In genomic region chr3:126668450-126669401, GRCh38 we compare ENCODE assay signal across 21 cellular contexts.
"Had no signal": no experiment of that assay in that cellular context is flagged by ENCODE, and none has a peak within 500 bp of the region (broad histone marks: within the 10 kb centered on the region; RNA-seq: fewer than 3 reads in every experiment).

No MANE protein-coding gene starts in this region.

- DNase-seq: dermis blood vessel endothelial cell; effector memory CD4-positive, alpha-beta T cell; erythroblast; hypothalamus; immature natural killer cell; left ventricle myocardium superior; lower lobe of right lung; natural killer cell; right lobe of liver; small intestine; stimulated activated CD4-positive, alpha-beta T cell treated with anti-CD3 and anti-CD28 coated beads, Interleukin-12 subunit alpha, Interleukin-12 subunit beta, amount 100 ng/mL, for 4 hours; stimulated activated CD4-positive, alpha-beta T cell treated with anti-CD3 and anti-CD28 coated beads, Interleukin-2, amount 100 ng/mL, for 24 hours; stimulated activated CD4-positive, alpha-beta T cell treated with anti-CD3 and anti-CD28 coated beads, Interleukin-4, amount 100 ng/mL, for 24 hours; stimulated activated naive CD4-positive, alpha-beta T cell treated with Interleukin-2 at 50 U/mL for 16 hours; stomach; thyroid gland; trophoblast cell had no signal

- H3K27ac Mint-ChIP-seq: immature natural killer cell; natural killer cell; progenitor cell of endocrine pancreas; stimulated activated effector memory CD8-positive, alpha-beta T cell treated with anti-CD3 and anti-CD28 coated beads, Interleukin-12 subunit alpha, Interleukin-12 subunit beta, amount 100 ng/mL, for 72 hours had no signal

- H3K27me3 ChIP-seq: right lobe of liver, thyroid gland had no signal

- H3K4me3 ChIP-seq: coronary artery, lower lobe of right lung, right lobe of liver, stomach, thyroid gland had no signal

- H3K4me3 Mint-ChIP-seq: immature natural killer cell; natural killer cell; stimulated activated effector memory CD8-positive, alpha-beta T cell treated with anti-CD3 and anti-CD28 coated beads, Interleukin-12 subunit alpha, Interleukin-12 subunit beta, amount 100 ng/mL, for 72 hours had no signal

- H3K27ac ChIP-seq: coronary artery, lower lobe of right lung, parathyroid adenoma, right lobe of liver, stomach, thyroid gland had no signal

- H3K36me3 Mint-ChIP-seq: stimulated activated effector memory CD8-positive, alpha-beta T cell treated with anti-CD3 and anti-CD28 coated beads, Interleukin-12 subunit alpha, Interleukin-12 subunit beta, amount 100 ng/mL, for 72 hours had no signal

- H3K4me1 ChIP-seq: lower lobe of right lung, parathyroid adenoma, right lobe of liver, stomach, thyroid gland had no signal

- H3K36me3 ChIP-seq: lower lobe of right lung, right lobe of liver, stomach, thyroid gland had no signal

- ATAC-seq: left ventricle myocardium superior; lower lobe of right lung; natural killer cell; right lobe of liver; stimulated activated effector memory CD8-positive, alpha-beta T cell treated with anti-CD3 and anti-CD28 coated beads, Interleukin-12 subunit alpha, Interleukin-12 subunit beta, amount 100 ng/mL, for 72 hours had no signal

- H3K9me3 ChIP-seq: lower lobe of right lung, right lobe of liver, thyroid gland had no signal
